9 cellular contexts compared by ENCODE assay signal in genomic region chr6:148509152-148509571, GRCh38.
DNase-seq lines count a peak whose midpoint lies in the region; ATAC-seq and TF ChIP-seq lines count a peak whose summit lies in the region.
"Had no signal": no experiment of that assay in that cellular context is flagged by ENCODE, and none has a peak within 500 bp of the region (broad histone marks: within the 10 kb centered on the region; RNA-seq: fewer than 3 reads in every experiment).

No MANE protein-coding gene starts in this region.

- peak overlapping the region; percentile 79 for H3K4me3 ChIP-seq in ACC112 (ENCODE audit: low read depth, low read length)
- H3K4me3 ChIP-seq in neuron (ENCODE audit: low read length) = peak overlapping the region; percentile 42

- H3K9me3 ChIP-seq in neuron (ENCODE audit: low read length) = no peaks in the 10 kb centered on the region

- no peaks in the 10 kb centered on the region for H3K9me3 Mint-ChIP-seq in endothelial cell (ENCODE audit: unreplicated experiment)
- H3K9me3 Mint-ChIP-seq in stimulated activated memory B cell treated with anti-CD40 and anti-IgM and Interleukin-4, amounts not matched to agents 10 μg/mL and 1 μg/mL and 100 μg/mL, for 72 hours = no peaks in the 10 kb centered on the region
- H3K9me3 Mint-ChIP-seq: IgD-negative memory B cell had no signal

- H3K27me3 Mint-ChIP-seq in endothelial cell (ENCODE audit: unreplicated experiment) = peaks cover 4% of the 10 kb centered on the region
- H3K27me3 Mint-ChIP-seq in stimulated activated memory B cell treated with anti-CD40 and anti-IgM and Interleukin-4, amounts not matched to agents 10 μg/mL and 1 μg/mL and 100 μg/mL, for 72 hours = peaks cover 28% of the 10 kb centered on the region

- no peak for ATAC-seq in GM18517 (IDR thresholded peaks at IDR 0.05; ENCODE audit: unreplicated experiment)
- no peak for ATAC-seq in stimulated activated memory B cell treated with anti-CD40 and anti-IgM and Interleukin-4, amounts not matched to agents 10 μg/mL and 1 μg/mL and 100 μg/mL, for 72 hours

- H3K27me3 ChIP-seq in ACC112 (ENCODE audit: insufficient read depth, low read length) (no peaks in the 10 kb centered on the region), neuron (ENCODE audit: insufficient read depth, low read length) (no peaks in the 10 kb centered on the region)

- H3K36me3 Mint-ChIP-seq in endothelial cell (ENCODE audit: low read depth, unreplicated experiment) = peaks cover 27% of the 10 kb centered on the region
- no peaks in the 10 kb centered on the region for H3K36me3 Mint-ChIP-seq in stimulated activated memory B cell treated with anti-CD40 and anti-IgM and Interleukin-4, amounts not matched to agents 10 μg/mL and 1 μg/mL and 100 μg/mL, for 72 hours

- H3K36me3 ChIP-seq in ACC112 (ENCODE audit: insufficient read depth, low read length) (no peaks in the 10 kb centered on the region), neuron (ENCODE audit: insufficient read depth, low read length) (no peaks in the 10 kb centered on the region)

- no peak overlapping the region for H3K4me3 Mint-ChIP-seq in endothelial cell (ENCODE audit: unreplicated experiment)
- H3K4me3 Mint-ChIP-seq in stimulated activated memory B cell treated with anti-CD40 and anti-IgM and Interleukin-4, amounts not matched to agents 10 μg/mL and 1 μg/mL and 100 μg/mL, for 72 hours = no peak overlapping the region

- H3K4me1 Mint-ChIP-seq in endothelial cell (ENCODE audit: unreplicated experiment) = peaks cover 36% of the 10 kb centered on the region
- H3K4me1 Mint-ChIP-seq in stimulated activated memory B cell treated with anti-CD40 and anti-IgM and Interleukin-4, amounts not matched to agents 10 μg/mL and 1 μg/mL and 100 μg/mL, for 72 hours = peaks cover 18% of the 10 kb centered on the region

- H3K79me2 ChIP-seq in ACC112 (ENCODE audit: control insufficient read depth, insufficient read depth, low read length, unreplicated experiment) = peaks cover 18% of the 10 kb centered on the region

- H3K4me1 ChIP-seq in ACC112 (ENCODE audit: control insufficient read depth, insufficient read depth, low read length, unreplicated experiment) (peaks cover 31% of the 10 kb centered on the region), neuron (ENCODE audit: insufficient read depth, low read length) (peaks cover 28% of the 10 kb centered on the region)

- peak overlapping the region; percentile 96 for H3K27ac ChIP-seq in ACC112 (ENCODE audit: low read depth, low read length)

- DNase-seq in LHCN-M2 (ENCODE audit: low read depth) = peak; percentile 52
- DNase-seq in endothelial cell (ENCODE audit: low spot score) = no peak
- DNase-seq in CD1c-positive myeloid dendritic cell (ENCODE audit: extremely low spot score) = no peak
- no peak for DNase-seq in T-helper 1 cell

- TF ChIP-seq CTCF in endothelial cell (IDR thresholded peaks at IDR 0.05; ENCODE audit: unreplicated experiment) = no peak

- H3K27ac Mint-ChIP-seq in endothelial cell (ENCODE audit: unreplicated experiment) = peak overlapping the region; percentile 82
- no peak overlapping the region for H3K27ac Mint-ChIP-seq in stimulated activated memory B cell treated with anti-CD40 and anti-IgM and Interleukin-4, amounts not matched to agents 10 μg/mL and 1 μg/mL and 100 μg/mL, for 72 hours
- H3K27ac Mint-ChIP-seq: IgD-negative memory B cell had no signal

- H2AFZ ChIP-seq in ACC112 (ENCODE audit: low read length, unreplicated experiment) (no peak overlapping the region), neuron (ENCODE audit: low read depth, low read length) (peak overlapping the region; percentile 58)
